Comparison of ENCODE assay signal across 10 cellular contexts in the genomic region with DNA sequence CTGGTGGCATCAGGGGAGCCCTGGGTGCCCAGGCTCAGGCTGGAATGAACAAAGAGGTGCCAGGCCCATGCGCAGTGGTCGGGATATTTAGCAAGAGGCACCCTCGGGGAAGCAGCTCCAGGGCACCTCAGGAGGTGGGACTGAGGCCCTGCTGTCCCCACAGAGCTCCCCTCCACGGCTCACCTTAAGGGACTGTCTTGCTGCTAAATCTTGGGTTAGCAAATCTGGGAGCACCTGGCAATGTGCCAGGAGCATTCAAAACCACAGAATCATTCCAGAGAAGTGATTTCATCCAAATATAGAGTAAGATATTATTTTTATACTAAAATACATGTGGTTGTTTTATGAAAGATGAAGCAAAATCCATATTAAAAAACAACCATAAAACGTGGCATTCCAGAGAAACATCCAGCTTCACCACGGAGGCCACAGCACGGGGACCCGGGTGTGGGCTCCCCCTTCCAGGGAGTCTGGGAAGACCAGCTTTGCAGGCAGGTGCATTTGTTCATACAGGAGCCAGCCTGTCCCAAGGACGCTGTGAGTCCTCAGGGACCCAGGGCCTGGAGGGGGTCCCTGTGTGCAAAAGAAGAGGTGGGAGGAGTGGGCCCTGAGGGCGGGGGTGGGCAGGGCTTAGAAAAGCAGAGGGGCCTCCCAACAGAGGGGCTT. TPM values are rescaled to one million over a fixed set of nuclear protein-coding genes. Genes with fewer than 3 reads are reported as not detected.
DNase-seq lines count a peak whose midpoint lies in the region; ATAC-seq and TF ChIP-seq lines count a peak whose summit lies in the region.
"Had no signal": no experiment of that assay in that cellular context is flagged by ENCODE, and none has a peak within 500 bp of the region (broad histone marks: within the 10 kb centered on the region; RNA-seq: fewer than 3 reads in every experiment).

No MANE protein-coding gene starts in this region.

- no peak for ATAC-seq in GM19397 (IDR thresholded peaks at IDR 0.05; ENCODE audit: unreplicated experiment)
- ATAC-seq: GM12878 had no signal

- no peaks in the 10 kb centered on the region for H3K9me3 Mint-ChIP-seq in MCF 10A (ENCODE audit: unreplicated experiment)

- H3K27me3 ChIP-seq in tibial artery, result no peaks in the 10 kb centered on the region

- H3K36me3 Mint-ChIP-seq in MCF 10A (ENCODE audit: insufficient read depth, unreplicated experiment), result peaks cover 18% of the 10 kb centered on the region

- CTCF ChIA-PET in MCF 10A (lab: Yijun Ruan, JAX), result interaction anchor here (0.6 to 7.0 kb wide), 50 partner anchors 9 to 308 kb away, joined by 3 to 121 read pairs (median 4); partner anchors contain the start of genes HS1BP3 and RHOB

- H3K4me3 Mint-ChIP-seq in MCF 10A (ENCODE audit: unreplicated experiment), result no peak overlapping the region

- BruUV-seq in MCF 10A (replicated peaks; lab: Mats Ljungman, UMichigan), result no TSS peak

- DNase-seq in MCF 10A (ENCODE audit: unreplicated experiment) (peak; percentile 76), kidney tubule cell (ENCODE audit: low spot score) (peak; percentile 79), tibial artery (peak in 1 of 2 donors; percentile 84), cerebellar nuclear complex (lab: John Stamatoyannopoulos, UW) (no peak), hypothalamus (lab: John Stamatoyannopoulos, UW) (no peak)
- DNase-seq: activated effector memory CD4-positive, alpha-beta T cell treated with Interleukin-2 at 50 U/mL for 16 hours; T-helper 2 cell had no signal

- H3K36me3 ChIP-seq in tibial artery, result peaks cover 0 to 36% (median 8%) of the 10 kb centered on the region in 3 donors

- POLR2A ChIA-PET in MCF 10A (lab: Yijun Ruan, JAX), result interaction anchor here (0.7 to 4.2 kb wide), 15 partner anchors 16 to 309 kb away, joined by 3 to 22 read pairs (median 3); partner anchors contain the start of genes HS1BP3 and RHOB

- peak overlapping the region; percentile 95 to 98 for H3K27ac ChIP-seq in tibial artery

- TF ChIP-seq EP300 in Ishikawa (IDR thresholded peaks at IDR 0.05; ENCODE audit: borderline replicate concordance), result no peak

- TF ChIP-seq CTCF in MCF 10A (IDR thresholded peaks at IDR 0.05; ENCODE audit: unreplicated experiment), result no peak
- no peak for TF ChIP-seq CTCF in tibial artery (IDR thresholded peaks at IDR 0.05)

- H3K27ac Mint-ChIP-seq in MCF 10A (ENCODE audit: low read depth, unreplicated experiment), result no peak overlapping the region

- no peaks in the 10 kb centered on the region for H3K27me3 Mint-ChIP-seq in MCF 10A (ENCODE audit: insufficient read depth, unreplicated experiment)

- no peak overlapping the region for H3K4me3 ChIP-seq in tibial artery
- H3K4me3 ChIP-seq: GM12878 had no signal

- no peak for TF ChIP-seq RAD21 in Ishikawa (IDR thresholded peaks at IDR 0.05; ENCODE audit: low read depth)

- peaks cover 0 to 80% (median 50%) of the 10 kb centered on the region in 4 donors for H3K4me1 ChIP-seq in tibial artery

- H3K9me3 ChIP-seq in tibial artery, result no peaks in the 10 kb centered on the region

- intact Hi-C loops in MCF 10A (cut with micrococcal nuclease), result loop anchor here (1.0 to 5.0 kb wide), 4 partner anchors 16 to 182 kb away; no protein-coding TSS in a partner anchor
- intact Hi-C loops in tibial artery (cut with DNase I; ENCODE audit: low total_unique reads), result loop anchor here (2.0 kb wide), 1 partner anchor 16 kb away; no protein-coding TSS in a partner anchor

- H3K4me1 Mint-ChIP-seq in MCF 10A (ENCODE audit: insufficient read depth, unreplicated experiment), result peaks cover 13% of the 10 kb centered on the region

TF ChIP-seq in Ishikawa, 13 proteins besides CTCF, POLR2A, EP300 and RAD21:
- TF ChIP-seq CREB1 (IDR thresholded peaks at IDR 0.05; ENCODE audit: low read depth) (no peak), NFIC (IDR thresholded peaks at IDR 0.05) (peak; percentile 69), ZBTB7A (IDR thresholded peaks at IDR 0.05; ENCODE audit: low read depth) (0 out of 2 replicates have a peak, but pooled peaks have one; percentile 26)

RNA-seq across cellular contexts. Expression of gene HS1BP3, which starts 16.3 kb away (rescaled TPM):
- total RNA-seq in MCF 10A (2022), result 10.0 and 25.1 TPM in 2 replicates

RNA-seq across cellular contexts. Expression of gene GDF7, which starts 32.4 kb away (rescaled TPM):
- not detected in 2 replicates for total RNA-seq in MCF 10A (2022)

Comparison
In these comparisons a context has a peak if more than half of its experiments do, and no peak if none do; other contexts are left out.
1. DNase-seq: peak in MCF 10A (single experiment) and kidney tubule cell (single experiment); none in cerebellar nuclear complex (0 of 2) and hypothalamus (0 of 51).